Comparison of ENCODE assay signal across 1 cellular context in the genomic region with DNA sequence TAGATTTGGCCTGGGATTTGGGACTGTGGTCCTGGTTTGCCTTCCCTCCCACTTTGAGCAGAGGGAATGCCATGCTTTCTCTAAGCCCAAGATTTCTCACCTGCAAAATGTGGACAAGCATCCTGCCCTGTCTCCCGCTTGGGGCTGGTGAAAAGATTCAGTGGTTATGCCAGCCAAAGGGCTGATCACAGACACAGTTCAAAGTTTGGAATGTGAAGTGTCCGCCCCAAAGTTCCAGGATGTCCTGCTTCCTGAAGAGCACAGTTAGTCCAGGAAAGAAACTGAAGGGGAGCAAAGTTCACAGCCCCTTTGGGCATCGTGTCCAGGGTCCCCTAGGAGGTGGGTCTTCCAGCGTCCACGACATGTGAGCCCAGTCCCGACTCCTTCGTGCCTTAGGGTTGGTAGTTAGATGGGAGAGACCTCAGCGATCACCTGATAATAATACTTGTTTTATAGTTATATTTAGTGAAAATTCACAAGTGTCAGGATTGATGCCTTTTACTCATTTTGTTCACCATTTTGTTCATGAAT.
TF ChIP-seq lines count a peak whose summit lies in the region.

No MANE protein-coding gene starts in this region.

TF ChIP-seq in SK-N-SH treated with all-trans-retinoic acid at 6 μM for 48 hours, 23 proteins besides CTCF, POLR2A, EP300 and RAD21 (continued from another document):
- TF ChIP-seq CREB5 (CRISPR knock-in tag; IDR thresholded peaks at IDR 0.05; ENCODE audit: low read depth) (no peak), BACH2 (CRISPR knock-in tag; IDR thresholded peaks at IDR 0.05; ENCODE audit: borderline replicate concordance) (no peak), RARB (CRISPR knock-in tag; IDR thresholded peaks at IDR 0.05) (no peak), GLIS3 (CRISPR knock-in tag; IDR thresholded peaks at IDR 0.05) (no peak), OSR1 (CRISPR knock-in tag; IDR thresholded peaks at IDR 0.05) (no peak), CSDC2 (CRISPR knock-in tag; IDR thresholded peaks at IDR 0.05) (no peak)
